Comparison of ENCODE assay signal across 1 cellular context in genomic region chr4:67160409-67160808, GRCh38.
TF ChIP-seq lines count a peak whose summit lies in the region.

No MANE protein-coding gene starts in this region.

TF ChIP-seq in WTC11, 78 proteins besides CTCF, POLR2A, EP300 and RAD21 (continued from another document):
- TF ChIP-seq ZNF425 (CRISPR knock-in tag; conservative IDR thresholded peaks at IDR 0.05): no peak
- TF ChIP-seq ZSCAN18 (CRISPR knock-in tag; IDR thresholded peaks at IDR 0.05): no peak
- TF ChIP-seq ZBTB21 (CRISPR knock-in tag; IDR thresholded peaks at IDR 0.05; ENCODE audit: borderline replicate concordance): no peak
- TF ChIP-seq ATF1 (CRISPR knock-in tag; IDR thresholded peaks at IDR 0.05): no peak
- TF ChIP-seq, protein P1, sequence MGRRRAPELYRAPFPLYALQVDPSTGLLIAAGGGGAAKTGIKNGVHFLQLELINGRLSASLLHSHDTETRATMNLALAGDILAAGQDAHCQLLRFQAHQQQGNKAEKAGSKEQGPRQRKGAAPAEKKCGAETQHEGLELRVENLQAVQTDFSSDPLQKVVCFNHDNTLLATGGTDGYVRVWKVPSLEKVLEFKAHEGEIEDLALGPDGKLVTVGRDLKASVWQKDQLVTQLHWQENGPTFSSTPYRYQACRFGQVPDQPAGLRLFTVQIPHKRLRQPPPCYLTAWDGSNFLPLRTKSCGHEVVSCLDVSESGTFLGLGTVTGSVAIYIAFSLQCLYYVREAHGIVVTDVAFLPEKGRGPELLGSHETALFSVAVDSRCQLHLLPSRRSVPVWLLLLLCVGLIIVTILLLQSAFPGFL (CRISPR knock-in tag; IDR thresholded peaks at IDR 0.05; ENCODE audit: borderline replicate concordance): no peak
- TF ChIP-seq ZNF121 (CRISPR knock-in tag; IDR thresholded peaks at IDR 0.05): no peak
- TF ChIP-seq, protein P2, sequence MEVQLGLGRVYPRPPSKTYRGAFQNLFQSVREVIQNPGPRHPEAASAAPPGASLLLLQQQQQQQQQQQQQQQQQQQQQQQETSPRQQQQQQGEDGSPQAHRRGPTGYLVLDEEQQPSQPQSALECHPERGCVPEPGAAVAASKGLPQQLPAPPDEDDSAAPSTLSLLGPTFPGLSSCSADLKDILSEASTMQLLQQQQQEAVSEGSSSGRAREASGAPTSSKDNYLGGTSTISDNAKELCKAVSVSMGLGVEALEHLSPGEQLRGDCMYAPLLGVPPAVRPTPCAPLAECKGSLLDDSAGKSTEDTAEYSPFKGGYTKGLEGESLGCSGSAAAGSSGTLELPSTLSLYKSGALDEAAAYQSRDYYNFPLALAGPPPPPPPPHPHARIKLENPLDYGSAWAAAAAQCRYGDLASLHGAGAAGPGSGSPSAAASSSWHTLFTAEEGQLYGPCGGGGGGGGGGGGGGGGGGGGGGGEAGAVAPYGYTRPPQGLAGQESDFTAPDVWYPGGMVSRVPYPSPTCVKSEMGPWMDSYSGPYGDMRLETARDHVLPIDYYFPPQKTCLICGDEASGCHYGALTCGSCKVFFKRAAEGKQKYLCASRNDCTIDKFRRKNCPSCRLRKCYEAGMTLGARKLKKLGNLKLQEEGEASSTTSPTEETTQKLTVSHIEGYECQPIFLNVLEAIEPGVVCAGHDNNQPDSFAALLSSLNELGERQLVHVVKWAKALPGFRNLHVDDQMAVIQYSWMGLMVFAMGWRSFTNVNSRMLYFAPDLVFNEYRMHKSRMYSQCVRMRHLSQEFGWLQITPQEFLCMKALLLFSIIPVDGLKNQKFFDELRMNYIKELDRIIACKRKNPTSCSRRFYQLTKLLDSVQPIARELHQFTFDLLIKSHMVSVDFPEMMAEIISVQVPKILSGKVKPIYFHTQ (CRISPR knock-in tag; IDR thresholded peaks at IDR 0.05): no peak
- no peak for TF ChIP-seq FOXJ3 (CRISPR knock-in tag; IDR thresholded peaks at IDR 0.05; ENCODE audit: borderline replicate concordance)
